ENCODE assay signal across 8 cellular contexts in the genomic region with DNA sequence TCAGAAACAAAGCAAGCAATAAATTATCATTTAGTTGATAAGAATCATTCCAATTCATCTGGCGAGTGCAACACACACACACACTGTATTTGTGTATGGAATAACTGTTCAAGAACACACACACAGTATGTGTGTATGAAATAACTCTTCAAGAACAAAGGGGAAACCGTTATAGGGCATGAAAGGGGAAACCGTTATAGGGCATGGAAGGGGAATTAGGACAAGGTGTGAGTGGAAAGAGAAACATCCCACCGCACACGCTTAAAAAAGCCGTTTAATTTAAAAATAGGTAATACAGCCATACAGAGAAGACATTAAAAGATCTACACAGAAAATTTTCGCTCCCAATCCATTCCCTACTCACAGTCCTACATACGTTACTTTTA. TPM values are rescaled to one million over a fixed set of nuclear protein-coding genes. Genes with fewer than 3 reads are reported as not detected.
DNase-seq lines count a peak whose midpoint lies in the region; ATAC-seq, FAIRE-seq and TF ChIP-seq lines count a peak whose summit lies in the region.

No MANE protein-coding gene starts in this region.

- no peaks in the 10 kb centered on the region for H3K9me2 ChIP-seq in Karpas-422 (replicated peaks; ENCODE audit: insufficient read depth, low read length)

- peaks cover 29% of the 10 kb centered on the region for H3K4me1 ChIP-seq in Karpas-422 (ENCODE audit: low read length)
- H3K4me1 ChIP-seq in neuron (ENCODE audit: insufficient read depth, low read length), result peaks cover 26% of the 10 kb centered on the region

- H3K9ac ChIP-seq in Karpas-422 (ENCODE audit: low read length), result peak overlapping the region; percentile 74

- H3K36me3 ChIP-seq in Karpas-422 (ENCODE audit: insufficient read depth, low read length) (peaks cover 17% of the 10 kb centered on the region; the same call in 1 of the 2 replicates), neuron (ENCODE audit: insufficient read depth, low read length) (peaks cover 16% of the 10 kb centered on the region)

- peaks cover 53% of the 10 kb centered on the region for H3K79me2 ChIP-seq in Karpas-422 (ENCODE audit: low read length)

- no peaks in the 10 kb centered on the region for H3K9me3 ChIP-seq in Karpas-422 (ENCODE audit: low read length)
- H3K9me3 ChIP-seq in neuron (ENCODE audit: low read length), result no peaks in the 10 kb centered on the region

- H3K27me3 ChIP-seq in Karpas-422 (ENCODE audit: low read length) (no peaks in the 10 kb centered on the region), neuron (ENCODE audit: insufficient read depth, low read length) (no peaks in the 10 kb centered on the region)

- H2AFZ ChIP-seq in Karpas-422 (ENCODE audit: low read length) (peak overlapping the region; percentile 81), neuron (ENCODE audit: low read depth, low read length) (peak overlapping the region; percentile 90)

- TF ChIP-seq CTCF in coronary artery (IDR thresholded peaks at IDR 0.05), result no peak

- DNase-seq in Karpas-422 (peak; percentile 54), coronary artery (ENCODE audit: low spot score) (no peak), RCC 7860 (ENCODE audit: low spot score) (no peak), medulla oblongata (ENCODE audit: extremely low spot score) (no peak), DMS 273 treated with DMSO at 0.1 percent for 48 hours (lab: John Stamatoyannopoulos, UW) (no peak)

- peak; percentile 2 for ATAC-seq in GM18502 (IDR thresholded peaks at IDR 0.05; ENCODE audit: poor library complexity, unreplicated experiment)
- ATAC-seq in HG02884 (IDR thresholded peaks at IDR 0.05; ENCODE audit: unreplicated experiment), result no peak

- FAIRE-seq in RCC 7860 (lab: Jason Lieb, UNC), result no peak

- H3K27ac ChIP-seq in Karpas-422 (ENCODE audit: low read length), result peak overlapping the region; percentile 23; the same call in 1 of the 2 replicates
- H3K27ac ChIP-seq in coronary artery, result peak overlapping the region in 1 of 2 donors; percentile 63

- peak overlapping the region; percentile 94 for H3K4me2 ChIP-seq in Karpas-422 (ENCODE audit: low read depth, low read length, poor library complexity, severe bottlenecking)

- no peaks in the 10 kb centered on the region for H4K20me1 ChIP-seq in Karpas-422 (ENCODE audit: insufficient read depth, low read depth, low read length)

- peak overlapping the region; percentile 99 for H3K4me3 ChIP-seq in Karpas-422 (ENCODE audit: low read length)
- H3K4me3 ChIP-seq in coronary artery, result peak overlapping the region; percentile 89
- H3K4me3 ChIP-seq in neuron (ENCODE audit: low read length), result peak overlapping the region; percentile 96

RNA-seq across cellular contexts. Expression of a gene that starts 0.6 kb away (rescaled TPM):
- 43.6 and 45.4 TPM in 2 replicates for total RNA-seq in Karpas-422 (2014; rRNA removed; shearing (Covaris generic); ENCODE audit: low replicate concordance)

RNA-seq across cellular contexts. Expression of a gene that starts 18.2 kb away (rescaled TPM):
- 65.2 and 88.2 TPM in 2 replicates for total RNA-seq in Karpas-422 (2014; rRNA removed; shearing (Covaris generic); ENCODE audit: low replicate concordance)
